ENCODE assay signal across 1 cellular context in the genomic region with DNA sequence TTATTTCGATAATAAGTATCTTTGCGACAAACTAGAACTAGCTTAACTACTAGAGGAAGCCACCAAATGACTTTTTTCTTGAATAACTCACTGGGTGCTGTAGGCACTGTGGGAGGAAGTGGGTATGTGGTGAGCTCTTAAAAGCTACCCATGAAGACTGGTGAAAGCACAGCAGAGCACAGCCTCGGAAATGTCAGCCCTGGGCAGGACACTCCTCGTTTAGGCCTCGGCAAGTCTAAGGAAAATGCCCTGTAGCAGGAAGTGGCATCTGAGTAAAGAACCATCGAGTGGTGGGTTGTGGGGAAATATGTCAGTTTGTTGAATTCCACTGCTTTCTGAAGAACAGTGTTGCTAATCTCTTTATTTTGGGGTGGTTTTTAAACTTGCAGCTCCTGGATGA.
TF ChIP-seq lines count a peak whose summit lies in the region.

No MANE protein-coding gene starts in this region.

TF ChIP-seq in GM12878, 131 proteins besides CTCF, POLR2A, EP300 and RAD21 (continued from another document):
- TF ChIP-seq, protein P1, sequence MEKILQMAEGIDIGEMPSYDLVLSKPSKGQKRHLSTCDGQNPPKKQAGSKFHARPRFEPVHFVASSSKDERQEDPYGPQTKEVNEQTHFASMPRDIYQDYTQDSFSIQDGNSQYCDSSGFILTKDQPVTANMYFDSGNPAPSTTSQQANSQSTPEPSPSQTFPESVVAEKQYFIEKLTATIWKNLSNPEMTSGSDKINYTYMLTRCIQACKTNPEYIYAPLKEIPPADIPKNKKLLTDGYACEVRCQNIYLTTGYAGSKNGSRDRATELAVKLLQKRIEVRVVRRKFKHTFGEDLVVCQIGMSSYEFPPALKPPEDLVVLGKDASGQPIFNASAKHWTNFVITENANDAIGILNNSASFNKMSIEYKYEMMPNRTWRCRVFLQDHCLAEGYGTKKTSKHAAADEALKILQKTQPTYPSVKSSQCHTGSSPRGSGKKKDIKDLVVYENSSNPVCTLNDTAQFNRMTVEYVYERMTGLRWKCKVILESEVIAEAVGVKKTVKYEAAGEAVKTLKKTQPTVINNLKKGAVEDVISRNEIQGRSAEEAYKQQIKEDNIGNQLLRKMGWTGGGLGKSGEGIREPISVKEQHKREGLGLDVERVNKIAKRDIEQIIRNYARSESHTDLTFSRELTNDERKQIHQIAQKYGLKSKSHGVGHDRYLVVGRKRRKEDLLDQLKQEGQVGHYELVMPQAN (conservative IDR thresholded peaks at IDR 0.05): no peak
- TF ChIP-seq POU2F2 (IDR thresholded peaks at IDR 0.05; ENCODE audit: borderline replicate concordance, low read depth, low read length) (peak; percentile 47; the same call in 1 of the 3 replicates), SUZ12 (IDR thresholded peaks at IDR 0.05; ENCODE audit: unreplicated experiment) (no peak), STAT3 (IDR thresholded peaks at IDR 0.05; ENCODE audit: low read depth, low read length) (no peak), CBFB (IDR thresholded peaks at IDR 0.05; ENCODE audit: low read depth) (0 out of 2 replicates have a peak, but pooled peaks have one; percentile 45), ETV6 (conservative IDR thresholded peaks at IDR 0.05 in 1 of 2, IDR thresholded peaks at IDR 0.05 in 1 of 2; ENCODE audit: borderline replicate concordance in 1 of 2, low read depth in 1 of 2) (0 out of 4 replicates have a peak, but pooled peaks of 1 of the 2 experiments have one; percentile 15), RUNX3 (IDR thresholded peaks at IDR 0.05; ENCODE audit: low read length) (peak; percentile 83), NR2C2 (IDR thresholded peaks at IDR 0.05; ENCODE audit: borderline replicate concordance, control insufficient read depth, insufficient read length, low read depth) (no peak), RB1 (IDR thresholded peaks at IDR 0.05; ENCODE audit: borderline replicate concordance) (no peak), TAF1 (IDR thresholded peaks at IDR 0.05; ENCODE audit: borderline replicate concordance, low read depth, low read length) (no peak), NFIC (IDR thresholded peaks at IDR 0.05; ENCODE audit: low read depth, low read length) (0 out of 2 replicates have a peak, but pooled peaks have one; percentile 5), SPI1 (IDR thresholded peaks at IDR 0.05; ENCODE audit: borderline replicate concordance, insufficient read depth, low read depth, low read length) (peak; percentile 73; the same call in 1 of the 2 replicates), TBL1XR1 (IDR thresholded peaks at IDR 0.05; ENCODE audit: low read depth, low read length) (no peak), ZNF207 (IDR thresholded peaks at IDR 0.05; ENCODE audit: borderline replicate concordance) (no peak), HCFC1 (IDR thresholded peaks at IDR 0.05; ENCODE audit: low read length) (no peak)
- TF ChIP-seq, protein P2, sequence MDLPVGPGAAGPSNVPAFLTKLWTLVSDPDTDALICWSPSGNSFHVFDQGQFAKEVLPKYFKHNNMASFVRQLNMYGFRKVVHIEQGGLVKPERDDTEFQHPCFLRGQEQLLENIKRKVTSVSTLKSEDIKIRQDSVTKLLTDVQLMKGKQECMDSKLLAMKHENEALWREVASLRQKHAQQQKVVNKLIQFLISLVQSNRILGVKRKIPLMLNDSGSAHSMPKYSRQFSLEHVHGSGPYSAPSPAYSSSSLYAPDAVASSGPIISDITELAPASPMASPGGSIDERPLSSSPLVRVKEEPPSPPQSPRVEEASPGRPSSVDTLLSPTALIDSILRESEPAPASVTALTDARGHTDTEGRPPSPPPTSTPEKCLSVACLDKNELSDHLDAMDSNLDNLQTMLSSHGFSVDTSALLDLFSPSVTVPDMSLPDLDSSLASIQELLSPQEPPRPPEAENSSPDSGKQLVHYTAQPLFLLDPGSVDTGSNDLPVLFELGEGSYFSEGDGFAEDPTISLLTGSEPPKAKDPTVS (IDR thresholded peaks at IDR 0.05; ENCODE audit: low read depth, low read length): no peak
- TF ChIP-seq, protein P3, sequence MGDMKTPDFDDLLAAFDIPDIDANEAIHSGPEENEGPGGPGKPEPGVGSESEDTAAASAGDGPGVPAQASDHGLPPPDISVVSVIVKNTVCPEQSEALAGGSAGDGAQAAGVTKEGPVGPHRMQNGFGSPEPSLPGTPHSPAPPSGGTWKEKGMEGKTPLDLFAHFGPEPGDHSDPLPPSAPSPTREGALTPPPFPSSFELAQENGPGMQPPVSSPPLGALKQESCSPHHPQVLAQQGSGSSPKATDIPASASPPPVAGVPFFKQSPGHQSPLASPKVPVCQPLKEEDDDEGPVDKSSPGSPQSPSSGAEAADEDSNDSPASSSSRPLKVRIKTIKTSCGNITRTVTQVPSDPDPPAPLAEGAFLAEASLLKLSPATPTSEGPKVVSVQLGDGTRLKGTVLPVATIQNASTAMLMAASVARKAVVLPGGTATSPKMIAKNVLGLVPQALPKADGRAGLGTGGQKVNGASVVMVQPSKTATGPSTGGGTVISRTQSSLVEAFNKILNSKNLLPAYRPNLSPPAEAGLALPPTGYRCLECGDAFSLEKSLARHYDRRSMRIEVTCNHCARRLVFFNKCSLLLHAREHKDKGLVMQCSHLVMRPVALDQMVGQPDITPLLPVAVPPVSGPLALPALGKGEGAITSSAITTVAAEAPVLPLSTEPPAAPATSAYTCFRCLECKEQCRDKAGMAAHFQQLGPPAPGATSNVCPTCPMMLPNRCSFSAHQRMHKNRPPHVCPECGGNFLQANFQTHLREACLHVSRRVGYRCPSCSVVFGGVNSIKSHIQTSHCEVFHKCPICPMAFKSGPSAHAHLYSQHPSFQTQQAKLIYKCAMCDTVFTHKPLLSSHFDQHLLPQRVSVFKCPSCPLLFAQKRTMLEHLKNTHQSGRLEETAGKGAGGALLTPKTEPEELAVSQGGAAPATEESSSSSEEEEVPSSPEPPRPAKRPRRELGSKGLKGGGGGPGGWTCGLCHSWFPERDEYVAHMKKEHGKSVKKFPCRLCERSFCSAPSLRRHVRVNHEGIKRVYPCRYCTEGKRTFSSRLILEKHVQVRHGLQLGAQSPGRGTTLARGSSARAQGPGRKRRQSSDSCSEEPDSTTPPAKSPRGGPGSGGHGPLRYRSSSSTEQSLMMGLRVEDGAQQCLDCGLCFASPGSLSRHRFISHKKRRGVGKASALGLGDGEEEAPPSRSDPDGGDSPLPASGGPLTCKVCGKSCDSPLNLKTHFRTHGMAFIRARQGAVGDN (IDR thresholded peaks at IDR 0.05): peak; percentile 51
